In the genomic region with DNA sequence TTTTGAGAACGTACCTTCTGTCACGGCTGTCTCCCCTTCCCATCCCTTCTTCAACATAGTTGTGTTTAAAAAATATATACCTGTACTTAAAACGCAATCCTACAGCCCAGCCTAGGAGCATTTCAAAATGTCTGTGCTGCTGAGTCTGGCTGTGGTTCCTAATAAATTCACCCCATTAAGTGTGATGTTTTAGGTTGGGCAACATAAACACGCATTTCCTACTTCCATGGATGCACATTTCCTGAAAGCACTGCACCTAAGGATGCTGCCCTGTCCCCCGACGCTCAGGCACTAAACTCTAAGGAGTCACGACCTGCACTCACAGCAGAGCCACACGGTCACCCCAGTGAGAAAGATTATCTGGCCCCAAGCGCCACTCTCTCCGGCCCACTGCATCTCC, we compare ENCODE assay signal across 8 cellular contexts. TPM values are rescaled to one million over a fixed set of nuclear protein-coding genes. Genes with fewer than 3 reads are reported as not detected.
DNase-seq lines count a peak whose midpoint lies in the region; ATAC-seq and TF ChIP-seq lines count a peak whose summit lies in the region.

No MANE protein-coding gene starts in this region.

- ATAC-seq in HG02610 (IDR thresholded peaks at IDR 0.05; ENCODE audit: unreplicated experiment), result peak; percentile 12
- ATAC-seq in psoas muscle, result peak in 2 of 4 donors; percentile 2
- ATAC-seq in GM21528 (IDR thresholded peaks at IDR 0.05; ENCODE audit: low FRiP score, unreplicated experiment), result no peak
- ATAC-seq in GM18873 (IDR thresholded peaks at IDR 0.05; ENCODE audit: low FRiP score, unreplicated experiment), result no peak

- 2 to 5% (median 3%) methylated on average over 10 of the region's 10 CpGs for WGBS in psoas muscle, 3 donors

- H3K27ac ChIP-seq in psoas muscle, result peak overlapping the region; percentile 98

- DNase-seq in SK-N-DZ (ENCODE audit: low spot score), result peak; percentile 4
- DNase-seq in fibroblast of mammary gland (ENCODE audit: low read depth), result peak; percentile 31
- DNase-seq in psoas muscle, result no peak
- DNase-seq in NK-92 treated with Interleukin-12 subunit alpha and Interleukin-12 subunit beta, amount 100 ng/mL, for 24 hours (lab: John Stamatoyannopoulos, UW), result no peak

- H3K36me3 ChIP-seq in psoas muscle (ENCODE audit: insufficient read depth in 1 of 2, low read depth in 1 of 2), result no peaks in the 10 kb centered on the region

- peaks cover 52% of the 10 kb centered on the region for H3K4me1 ChIP-seq in psoas muscle

- intact Hi-C loops in psoas muscle (cut with DNase I), result loop anchor here (1.0 to 5.0 kb wide), 5 partner anchors 55 to 225 kb away; a partner anchor contains a TSS

- TF ChIP-seq CTCF in GM12875 (IDR thresholded peaks at IDR 0.05; ENCODE audit: borderline replicate concordance, insufficient read depth, low read depth, low read length) (no peak), fibroblast of mammary gland (conservative IDR thresholded peaks at IDR 0.05; ENCODE audit: control insufficient read depth, insufficient read depth, low read depth, low read length) (no peak), psoas muscle (IDR thresholded peaks at IDR 0.05) (no peak)

- H3K9me3 ChIP-seq in psoas muscle, result no peaks in the 10 kb centered on the region

- H3K27me3 ChIP-seq in psoas muscle (ENCODE audit: insufficient read depth in 3 of 3, low read length in 2 of 3), result no peaks in the 10 kb centered on the region

- H3K4me3 ChIP-seq in GM12875 (ENCODE audit: low read depth, low read length) (peak overlapping the region; percentile 69), fibroblast of mammary gland (ENCODE audit: control insufficient read depth, low read depth, low read length) (peak overlapping the region; percentile 86), psoas muscle (peak overlapping the region; percentile 94)

RNA-seq across cellular contexts. Expression of a gene that starts 1.2 kb away (rescaled TPM):
- 10.8 and 13.9 TPM in 2 replicates for polyA plus RNA-seq in SK-N-DZ (2014; cell fraction: cytosol; rRNA removed)
- 12.1 and 26.1 TPM in 2 replicates for polyA plus RNA-seq in SK-N-DZ (2014; cell fraction: nucleus; rRNA removed)
- 10 to 100 TPM; 18.8 to 36.3 (median 30.7) TPM for total RNA-seq in psoas muscle
- 10 to 100 TPM in 2 of 3 donors, 1 to 10 TPM in 1; 9.0 to 11.6 (median 11.3) TPM for polyA plus RNA-seq in psoas muscle

Comparison
In these comparisons a context has a peak if more than half of its experiments do, and no peak if none do; other contexts are left out.
1. DNase-seq: peak in SK-N-DZ (single experiment) and fibroblast of mammary gland (single experiment); none in psoas muscle (0 of 2) and NK-92 treated with Interleukin-12 subunit alpha and Interleukin-12 subunit beta, amount 100 ng/mL, for 24 hours (single experiment).
2. Peak in every context shown above with its lines, with median percentiles within 50 percentile points of each other: H3K4me3 ChIP-seq.